In genomic region chr10:86804805-86805204, GRCh38 we compare ENCODE assay signal across 21 cellular contexts.
"Had no signal": no experiment of that assay in that cellular context is flagged by ENCODE, and none has a peak within 500 bp of the region (broad histone marks: within the 10 kb centered on the region; RNA-seq: fewer than 3 reads in every experiment).

No MANE protein-coding gene starts in this region.

- H3K9me3 ChIP-seq: body of pancreas, lower lobe of right lung, tibial nerve had no signal

- H3K4me3 ChIP-seq: body of pancreas, cardiac muscle cell, lower lobe of right lung, tibial nerve had no signal

- DNase-seq: activated CD4-positive, alpha-beta T cell treated with anti-CD3 and anti-CD28 coated beads for 36 hours; activated CD4-positive, alpha-beta T cell treated with anti-CD3 and anti-CD28 coated beads, Interleukin-2, amount 50 U/mL, for 4 hours; activated effector memory CD4-positive, alpha-beta T cell treated with Interleukin-2 at 50 U/mL for 16 hours; activated naive CD4-positive, alpha-beta T cell treated with anti-CD3 and anti-CD28 coated beads, Interleukin-2, amount 10 ng/mL, durations not matched to agents 7 days and 5 days; activated naive CD8-positive, alpha-beta T cell treated with anti-CD3 and anti-CD28 coated beads, Interleukin-2, amount 50 U/mL, for 24 hours; activated T-cell treated with anti-CD3 and anti-CD28 coated beads, Interleukin-2, amount 50 U/mL, for 48 hours; anterior cingulate cortex; body of pancreas; effector CD4-positive, alpha-beta T cell; foreskin fibroblast; kidney; lower lobe of right lung; mesendoderm; naive B cell; occipital lobe; posterior cingulate gyrus; retina; stimulated activated CD4-positive, alpha-beta T cell treated with anti-CD3 and anti-CD28 coated beads, Interleukin-4, amount 100 ng/mL, for 4 hours; T1000 had no signal

- H3K36me3 ChIP-seq: cardiac muscle cell had no signal

- H3K27ac ChIP-seq: body of pancreas, lower lobe of right lung, tibial nerve had no signal

- H3K27me3 ChIP-seq: body of pancreas, cardiac muscle cell, tibial nerve had no signal

- H3K4me1 ChIP-seq: body of pancreas, lower lobe of right lung had no signal
